ENCODE assay signal across 1 cellular context in the genomic region with DNA sequence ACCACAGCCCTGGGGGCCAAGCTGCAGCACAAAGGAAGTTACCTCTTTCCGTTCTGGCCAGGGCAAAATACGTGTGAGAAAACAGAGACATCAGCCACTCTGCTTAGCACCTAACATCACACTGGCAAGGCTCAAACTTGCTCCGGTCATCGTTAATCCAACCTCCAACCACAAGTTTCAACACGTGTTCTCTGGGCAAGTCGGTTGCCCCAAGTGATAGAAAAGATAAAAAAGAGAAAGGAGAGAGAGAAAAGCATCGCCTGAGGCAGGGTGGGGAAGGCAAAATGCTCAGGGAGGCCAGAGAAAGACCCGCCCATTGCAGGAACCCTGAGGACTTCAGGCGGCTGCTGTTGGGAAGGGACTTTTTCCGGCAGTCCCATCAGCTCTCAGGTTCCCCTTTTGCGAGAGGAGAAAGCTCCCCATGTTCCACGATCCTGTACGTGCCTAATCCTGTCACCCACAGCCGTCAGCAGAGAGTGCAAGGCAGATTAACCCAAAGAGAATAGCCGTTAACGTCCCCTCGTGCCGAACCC.
TF ChIP-seq lines count a peak whose summit lies in the region.

No MANE protein-coding gene starts in this region.

TF ChIP-seq in WTC11, 78 proteins besides CTCF, POLR2A, EP300 and RAD21 (continued from another document):
- TF ChIP-seq, protein P1, sequence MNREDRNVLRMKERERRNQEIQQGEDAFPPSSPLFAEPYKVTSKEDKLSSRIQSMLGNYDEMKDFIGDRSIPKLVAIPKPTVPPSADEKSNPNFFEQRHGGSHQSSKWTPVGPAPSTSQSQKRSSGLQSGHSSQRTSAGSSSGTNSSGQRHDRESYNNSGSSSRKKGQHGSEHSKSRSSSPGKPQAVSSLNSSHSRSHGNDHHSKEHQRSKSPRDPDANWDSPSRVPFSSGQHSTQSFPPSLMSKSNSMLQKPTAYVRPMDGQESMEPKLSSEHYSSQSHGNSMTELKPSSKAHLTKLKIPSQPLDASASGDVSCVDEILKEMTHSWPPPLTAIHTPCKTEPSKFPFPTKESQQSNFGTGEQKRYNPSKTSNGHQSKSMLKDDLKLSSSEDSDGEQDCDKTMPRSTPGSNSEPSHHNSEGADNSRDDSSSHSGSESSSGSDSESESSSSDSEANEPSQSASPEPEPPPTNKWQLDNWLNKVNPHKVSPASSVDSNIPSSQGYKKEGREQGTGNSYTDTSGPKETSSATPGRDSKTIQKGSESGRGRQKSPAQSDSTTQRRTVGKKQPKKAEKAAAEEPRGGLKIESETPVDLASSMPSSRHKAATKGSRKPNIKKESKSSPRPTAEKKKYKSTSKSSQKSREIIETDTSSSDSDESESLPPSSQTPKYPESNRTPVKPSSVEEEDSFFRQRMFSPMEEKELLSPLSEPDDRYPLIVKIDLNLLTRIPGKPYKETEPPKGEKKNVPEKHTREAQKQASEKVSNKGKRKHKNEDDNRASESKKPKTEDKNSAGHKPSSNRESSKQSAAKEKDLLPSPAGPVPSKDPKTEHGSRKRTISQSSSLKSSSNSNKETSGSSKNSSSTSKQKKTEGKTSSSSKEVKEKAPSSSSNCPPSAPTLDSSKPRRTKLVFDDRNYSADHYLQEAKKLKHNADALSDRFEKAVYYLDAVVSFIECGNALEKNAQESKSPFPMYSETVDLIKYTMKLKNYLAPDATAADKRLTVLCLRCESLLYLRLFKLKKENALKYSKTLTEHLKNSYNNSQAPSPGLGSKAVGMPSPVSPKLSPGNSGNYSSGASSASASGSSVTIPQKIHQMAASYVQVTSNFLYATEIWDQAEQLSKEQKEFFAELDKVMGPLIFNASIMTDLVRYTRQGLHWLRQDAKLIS (CRISPR knock-in tag; IDR thresholded peaks at IDR 0.05; ENCODE audit: borderline replicate concordance), result no peak
- TF ChIP-seq TEAD1 (CRISPR knock-in tag; IDR thresholded peaks at IDR 0.05), result no peak
